In genomic region chr1:107647012-107647411, GRCh38 we compare ENCODE assay signal across 31 cellular contexts.
"Had no signal": no experiment of that assay in that cellular context is flagged by ENCODE, and none has a peak within 500 bp of the region (broad histone marks: within the 10 kb centered on the region; RNA-seq: fewer than 3 reads in every experiment).

No MANE protein-coding gene starts in this region.

- H3K4me1 ChIP-seq: adrenal gland, breast epithelium, colonic mucosa had no signal

- H3K27ac ChIP-seq: adrenal gland, breast epithelium, cardiac muscle cell, colonic mucosa had no signal

- DNase-seq: activated CD4-positive, alpha-beta T cell treated with anti-CD3 and anti-CD28 coated beads for 1 hour; activated CD4-positive, alpha-beta T cell treated with anti-CD3 and anti-CD28 coated beads for 4 hours; activated CD4-positive, alpha-beta T cell treated with anti-CD3 and anti-CD28 coated beads, Interleukin-2, amount 50 U/mL, for 1 hour; activated CD4-positive, alpha-beta T cell treated with anti-CD3 and anti-CD28 coated beads, Interleukin-2, amount 50 U/mL, for 48 hours; activated CD8-positive, alpha-beta memory T cell treated with anti-CD3 and anti-CD28 coated beads, Interleukin-2, amount 10 ng/mL, durations not matched to agents 7 days and 5 days; activated CD8-positive, alpha-beta memory T cell treated with anti-CD3 and anti-CD28 coated beads, Interleukin-2, amount 50 U/mL, for 4 hours; activated CD8-positive, alpha-beta T cell treated with anti-CD3 and anti-CD28 coated beads, Interleukin-2, amount 10 ng/mL, durations not matched to agents 7 days and 5 days; activated effector memory CD4-positive, alpha-beta T cell treated with anti-CD3 and anti-CD28 coated beads, Interleukin-2, amount 50 U/mL, for 16 hours; activated naive CD4-positive, alpha-beta T cell treated with anti-CD3 and anti-CD28 coated beads for 36 hours; activated naive CD8-positive, alpha-beta T cell treated with anti-CD3 and anti-CD28 coated beads for 36 hours; activated naive CD8-positive, alpha-beta T cell treated with anti-CD3 and anti-CD28 coated beads, Interleukin-2, amount 50 U/mL, for 24 hours; activated T-cell treated with anti-CD3 and anti-CD28 coated beads, Interleukin-2, amount 50 U/mL, for 1 hour; activated T-cell treated with anti-CD3 and anti-CD28 coated beads, Interleukin-2, amount 50 U/mL, for 48 hours; adrenal gland; amygdala; aorta; central memory CD4-positive, alpha-beta T cell; cerebellar nuclear complex; colonic mucosa; effector CD8-positive, alpha-beta T cell; esophagus squamous epithelium; T-helper 2 cell had no signal

- H3K36me3 Mint-ChIP-seq: activated CD8-positive, alpha-beta memory T cell treated with anti-CD3 and anti-CD28 coated beads, Interleukin-2, amount 10 ng/mL, durations not matched to agents 7 days and 5 days; activated naive CD4-positive, alpha-beta T cell treated with anti-CD3 and anti-CD28 coated beads, Interleukin-2, amount 50 U/mL, for 24 hours; activated naive CD8-positive, alpha-beta T cell treated with anti-CD3 and anti-CD28 coated beads for 36 hours; brain had no signal

- H3K9me3 Mint-ChIP-seq: activated naive CD4-positive, alpha-beta T cell treated with anti-CD3 and anti-CD28 coated beads for 36 hours; activated naive CD4-positive, alpha-beta T cell treated with anti-CD3 and anti-CD28 coated beads, Interleukin-2, amount 50 U/mL, for 24 hours; activated naive CD8-positive, alpha-beta T cell treated with anti-CD3 and anti-CD28 coated beads for 36 hours; activated naive CD8-positive, alpha-beta T cell treated with anti-CD3 and anti-CD28 coated beads, Interleukin-2, amount 50 U/mL, for 24 hours; activated T-helper 1 cell treated with anti-CD3 and anti-CD28 coated beads, Interleukin-12 subunit alpha, Interleukin-12 subunit beta, Interleukin-2, Interleukin-4 antibody, amounts not matched to agents 30 ng/mL and 10 ng/mL and 1 ng/mL, durations not matched to agents 14 hours and 24 hours and 36 hours; activated T-helper 2 cell treated with anti-CD3 and anti-CD28 coated beads, Interferon-gamma antibody, Interleukin-2, Interleukin-4, amounts not matched to agents 10 μg/mL and 5 μg/mL and 100 μg/mL, durations not matched to agents 14 hours and 24 hours and 36 hours; brain had no signal

- H3K4me1 Mint-ChIP-seq: activated CD8-positive, alpha-beta memory T cell treated with anti-CD3 and anti-CD28 coated beads, Interleukin-2, amount 10 ng/mL, durations not matched to agents 7 days and 5 days; activated naive CD4-positive, alpha-beta T cell treated with anti-CD3 and anti-CD28 coated beads, Interleukin-2, amount 50 U/mL, for 24 hours; activated naive CD8-positive, alpha-beta T cell treated with anti-CD3 and anti-CD28 coated beads for 36 hours; activated naive CD8-positive, alpha-beta T cell treated with anti-CD3 and anti-CD28 coated beads, Interleukin-2, amount 50 U/mL, for 24 hours had no signal

- FAIRE-seq: endometrium, endothelial cell of umbilical vein, frontal cortex had no signal

- H3K9me3 ChIP-seq: adrenal gland, breast epithelium, colonic mucosa, esophagus squamous epithelium had no signal

- H3K4me3 Mint-ChIP-seq: activated CD8-positive, alpha-beta memory T cell treated with anti-CD3 and anti-CD28 coated beads, Interleukin-2, amount 10 ng/mL, durations not matched to agents 7 days and 5 days; activated CD8-positive, alpha-beta T cell treated with anti-CD3 and anti-CD28 coated beads, Interleukin-2, amount 10 ng/mL, durations not matched to agents 7 days and 5 days; activated naive CD4-positive, alpha-beta T cell treated with anti-CD3 and anti-CD28 coated beads for 36 hours; activated naive CD4-positive, alpha-beta T cell treated with anti-CD3 and anti-CD28 coated beads, Interleukin-2, amount 50 U/mL, for 24 hours; activated naive CD8-positive, alpha-beta T cell treated with anti-CD3 and anti-CD28 coated beads for 36 hours; activated naive CD8-positive, alpha-beta T cell treated with anti-CD3 and anti-CD28 coated beads, Interleukin-2, amount 50 U/mL, for 24 hours; activated T-helper 1 cell treated with anti-CD3 and anti-CD28 coated beads, Interleukin-12 subunit alpha, Interleukin-12 subunit beta, Interleukin-2, Interleukin-4 antibody, amounts not matched to agents 30 ng/mL and 10 ng/mL and 1 ng/mL, durations not matched to agents 14 hours and 24 hours and 36 hours; brain had no signal

- H3K36me3 ChIP-seq: adrenal gland, breast epithelium, cardiac muscle cell, colonic mucosa had no signal

- H3K27me3 ChIP-seq: adrenal gland, breast epithelium, cardiac muscle cell, colonic mucosa, esophagus squamous epithelium had no signal

- H3K27ac Mint-ChIP-seq: activated CD8-positive, alpha-beta memory T cell treated with anti-CD3 and anti-CD28 coated beads, Interleukin-2, amount 10 ng/mL, durations not matched to agents 7 days and 5 days; activated CD8-positive, alpha-beta T cell treated with anti-CD3 and anti-CD28 coated beads, Interleukin-2, amount 10 ng/mL, durations not matched to agents 7 days and 5 days; activated naive CD4-positive, alpha-beta T cell treated with anti-CD3 and anti-CD28 coated beads for 36 hours; activated naive CD4-positive, alpha-beta T cell treated with anti-CD3 and anti-CD28 coated beads, Interleukin-2, amount 50 U/mL, for 24 hours; activated naive CD8-positive, alpha-beta T cell treated with anti-CD3 and anti-CD28 coated beads for 36 hours; activated naive CD8-positive, alpha-beta T cell treated with anti-CD3 and anti-CD28 coated beads, Interleukin-2, amount 50 U/mL, for 24 hours; activated T-helper 1 cell treated with anti-CD3 and anti-CD28 coated beads, Interleukin-12 subunit alpha, Interleukin-12 subunit beta, Interleukin-2, Interleukin-4 antibody, amounts not matched to agents 30 ng/mL and 10 ng/mL and 1 ng/mL, durations not matched to agents 14 hours and 24 hours and 36 hours; activated T-helper 2 cell treated with anti-CD3 and anti-CD28 coated beads, Interferon-gamma antibody, Interleukin-2, Interleukin-4, amounts not matched to agents 10 μg/mL and 5 μg/mL and 100 μg/mL, durations not matched to agents 14 hours and 24 hours and 36 hours; brain had no signal

- H3K27me3 Mint-ChIP-seq: activated CD8-positive, alpha-beta memory T cell treated with anti-CD3 and anti-CD28 coated beads, Interleukin-2, amount 10 ng/mL, durations not matched to agents 7 days and 5 days; activated naive CD4-positive, alpha-beta T cell treated with anti-CD3 and anti-CD28 coated beads, Interleukin-2, amount 50 U/mL, for 24 hours; activated naive CD8-positive, alpha-beta T cell treated with anti-CD3 and anti-CD28 coated beads for 36 hours; activated naive CD8-positive, alpha-beta T cell treated with anti-CD3 and anti-CD28 coated beads, Interleukin-2, amount 50 U/mL, for 24 hours; brain had no signal

- H3K4me3 ChIP-seq: adrenal gland, breast epithelium, cardiac muscle cell, colonic mucosa, esophagus squamous epithelium had no signal
